In the genomic region with DNA sequence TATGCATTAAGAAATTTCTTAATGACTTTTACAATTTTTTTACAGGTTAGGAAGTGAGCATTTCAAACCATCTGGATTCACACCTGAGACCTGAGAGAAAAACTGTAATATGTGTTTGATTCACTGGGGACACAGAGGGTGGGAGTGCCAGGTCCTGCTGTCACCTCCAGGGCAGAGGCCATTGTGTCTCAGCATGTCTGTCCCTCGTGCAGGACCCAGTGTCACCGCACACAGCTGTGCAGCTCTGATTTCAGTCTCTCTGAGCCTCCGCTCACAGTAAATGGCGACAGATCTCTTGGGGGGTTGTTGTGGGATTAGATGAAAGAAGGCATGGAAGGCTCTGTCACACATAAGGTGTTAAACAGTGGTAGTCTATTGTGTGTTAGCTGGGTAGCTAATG, we compare ENCODE assay signal across 23 cellular contexts. TPM values are rescaled to one million over a fixed set of nuclear protein-coding genes. Genes with fewer than 3 reads are reported as not detected.
A peak's percentile ranks its signal among the peaks of the same experiment; 100 is the strongest.
DNase-seq lines count a peak whose midpoint lies in the region; ATAC-seq and TF ChIP-seq lines count a peak whose summit lies in the region.
"Had no signal": no experiment of that assay in that cellular context is flagged by ENCODE, and none has a peak within 500 bp of the region (broad histone marks: within the 10 kb centered on the region; RNA-seq: fewer than 3 reads in every experiment).

No MANE protein-coding gene starts in this region.

- H3K9me3 ChIP-seq in BLaER1 = no peaks in the 10 kb centered on the region
- H3K9me3 ChIP-seq in neuron (ENCODE audit: low read length) = peaks cover 2% of the 10 kb centered on the region
- H3K9me3 ChIP-seq: BE2C had no signal

- no peak for DNase-seq in WTC11 (ENCODE audit: low spot score)
- peak; percentile 38 for DNase-seq in left kidney (ENCODE audit: low read depth, low spot score)
- no peak for DNase-seq in activated CD8-positive, alpha-beta memory T cell treated with anti-CD3 and anti-CD28 coated beads for 24 hours
- DNase-seq: BE2C; Calu3; CD4-positive, alpha-beta memory T cell; DMS53; EL; GOT3; KBM-7; NCI-H1105; NCI-H1694; NCI-H2081 treated with DMSO at 0.1 percent for 48 hours; OCI-M1; SHP77 treated with DMSO at 0.1 percent for 48 hours had no signal

- H3K4me3 ChIP-seq in BLaER1 = no peak overlapping the region
- H3K4me3 ChIP-seq in neuron (ENCODE audit: low read length) = no peak overlapping the region
- H3K4me3 ChIP-seq: GM12878 had no signal

- no peaks in the 10 kb centered on the region for H3K27me3 Mint-ChIP-seq in WTC11 (ENCODE audit: low read depth)

- H3K27ac Mint-ChIP-seq in WTC11 = 0 out of 2 replicates have a peak overlapping the region, but pooled peaks have one; percentile 63
- H3K27ac Mint-ChIP-seq: CD4-positive, alpha-beta memory T cell had no signal

- peaks cover 40% of the 10 kb centered on the region for H3K4me1 ChIP-seq in BLaER1
- peaks cover 13% of the 10 kb centered on the region for H3K4me1 ChIP-seq in neuron (ENCODE audit: insufficient read depth, low read length)
- H3K4me1 ChIP-seq: BE2C had no signal

- H3K4me2 ChIP-seq in BLaER1 = peak overlapping the region; percentile 92

- no peaks in the 10 kb centered on the region for H4K20me1 ChIP-seq in BLaER1

- H3K36me3 ChIP-seq in BLaER1 (no peaks in the 10 kb centered on the region), neuron (ENCODE audit: insufficient read depth, low read length) (no peaks in the 10 kb centered on the region)
- H3K36me3 ChIP-seq: BE2C had no signal

- no peak overlapping the region for H3K9ac ChIP-seq in BLaER1

- CTCF ChIA-PET in WTC11 (lab: Charles Lee) = no interaction called here

- TF ChIP-seq CTCF in WTC11 (IDR thresholded peaks at IDR 0.05) = no peak

- peak overlapping the region; percentile 23 for H2AFZ ChIP-seq in neuron (ENCODE audit: low read depth, low read length)

- H3K9me3 Mint-ChIP-seq in WTC11 = no peaks in the 10 kb centered on the region

- H3K36me3 Mint-ChIP-seq in WTC11 = no peaks in the 10 kb centered on the region
- H3K36me3 Mint-ChIP-seq: CD4-positive, alpha-beta memory T cell had no signal

- POLR2A ChIA-PET in WTC11 (lab: Charles Lee) = no interaction called here

- no peak for ATAC-seq in WTC11
- ATAC-seq in GM19397 (IDR thresholded peaks at IDR 0.05; ENCODE audit: unreplicated experiment) = no peak
- ATAC-seq in GM21737 (IDR thresholded peaks at IDR 0.05; ENCODE audit: unreplicated experiment) = no peak
- ATAC-seq: GM12878 had no signal

- H3K27me3 ChIP-seq in BLaER1 = no peaks in the 10 kb centered on the region
- H3K27me3 ChIP-seq in neuron (ENCODE audit: insufficient read depth, low read length) = no peaks in the 10 kb centered on the region
- H3K27me3 ChIP-seq: BE2C had no signal

- H3K4me1 Mint-ChIP-seq in WTC11 = no peaks in the 10 kb centered on the region

- H3K27ac ChIP-seq in BLaER1 = no peak overlapping the region

- no peak overlapping the region for H3K4me3 Mint-ChIP-seq in WTC11
- H3K4me3 Mint-ChIP-seq: CD4-positive, alpha-beta memory T cell had no signal

TF ChIP-seq in WTC11, 78 proteins besides CTCF, POLR2A, EP300 and RAD21 (continues in another document):
- no peak for TF ChIP-seq MXD4 (CRISPR knock-in tag; IDR thresholded peaks at IDR 0.05; ENCODE audit: borderline replicate concordance)
- TF ChIP-seq, protein P1, sequence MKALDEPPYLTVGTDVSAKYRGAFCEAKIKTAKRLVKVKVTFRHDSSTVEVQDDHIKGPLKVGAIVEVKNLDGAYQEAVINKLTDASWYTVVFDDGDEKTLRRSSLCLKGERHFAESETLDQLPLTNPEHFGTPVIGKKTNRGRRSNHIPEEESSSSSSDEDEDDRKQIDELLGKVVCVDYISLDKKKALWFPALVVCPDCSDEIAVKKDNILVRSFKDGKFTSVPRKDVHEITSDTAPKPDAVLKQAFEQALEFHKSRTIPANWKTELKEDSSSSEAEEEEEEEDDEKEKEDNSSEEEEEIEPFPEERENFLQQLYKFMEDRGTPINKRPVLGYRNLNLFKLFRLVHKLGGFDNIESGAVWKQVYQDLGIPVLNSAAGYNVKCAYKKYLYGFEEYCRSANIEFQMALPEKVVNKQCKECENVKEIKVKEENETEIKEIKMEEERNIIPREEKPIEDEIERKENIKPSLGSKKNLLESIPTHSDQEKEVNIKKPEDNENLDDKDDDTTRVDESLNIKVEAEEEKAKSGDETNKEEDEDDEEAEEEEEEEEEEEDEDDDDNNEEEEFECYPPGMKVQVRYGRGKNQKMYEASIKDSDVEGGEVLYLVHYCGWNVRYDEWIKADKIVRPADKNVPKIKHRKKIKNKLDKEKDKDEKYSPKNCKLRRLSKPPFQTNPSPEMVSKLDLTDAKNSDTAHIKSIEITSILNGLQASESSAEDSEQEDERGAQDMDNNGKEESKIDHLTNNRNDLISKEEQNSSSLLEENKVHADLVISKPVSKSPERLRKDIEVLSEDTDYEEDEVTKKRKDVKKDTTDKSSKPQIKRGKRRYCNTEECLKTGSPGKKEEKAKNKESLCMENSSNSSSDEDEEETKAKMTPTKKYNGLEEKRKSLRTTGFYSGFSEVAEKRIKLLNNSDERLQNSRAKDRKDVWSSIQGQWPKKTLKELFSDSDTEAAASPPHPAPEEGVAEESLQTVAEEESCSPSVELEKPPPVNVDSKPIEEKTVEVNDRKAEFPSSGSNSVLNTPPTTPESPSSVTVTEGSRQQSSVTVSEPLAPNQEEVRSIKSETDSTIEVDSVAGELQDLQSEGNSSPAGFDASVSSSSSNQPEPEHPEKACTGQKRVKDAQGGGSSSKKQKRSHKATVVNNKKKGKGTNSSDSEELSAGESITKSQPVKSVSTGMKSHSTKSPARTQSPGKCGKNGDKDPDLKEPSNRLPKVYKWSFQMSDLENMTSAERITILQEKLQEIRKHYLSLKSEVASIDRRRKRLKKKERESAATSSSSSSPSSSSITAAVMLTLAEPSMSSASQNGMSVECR (CRISPR knock-in tag; IDR thresholded peaks at IDR 0.05; ENCODE audit: borderline replicate concordance) = no peak
- no peak for TF ChIP-seq EMX1 (CRISPR knock-in tag; IDR thresholded peaks at IDR 0.05)
- TF ChIP-seq AFF4 (CRISPR knock-in tag; IDR thresholded peaks at IDR 0.05; ENCODE audit: borderline replicate concordance) = no peak
- TF ChIP-seq TEAD4 (CRISPR knock-in tag; IDR thresholded peaks at IDR 0.05) = no peak
- TF ChIP-seq PRRX2 (CRISPR knock-in tag; IDR thresholded peaks at IDR 0.05) = no peak
- TF ChIP-seq IRF1 (CRISPR knock-in tag; IDR thresholded peaks at IDR 0.05) = no peak
- no peak for TF ChIP-seq E2F4 (CRISPR knock-in tag; IDR thresholded peaks at IDR 0.05; ENCODE audit: borderline replicate concordance, low read depth)
- no peak for TF ChIP-seq KAT7 (CRISPR knock-in tag; IDR thresholded peaks at IDR 0.05; ENCODE audit: borderline replicate concordance)
- TF ChIP-seq ATF3 (CRISPR knock-in tag; conservative IDR thresholded peaks at IDR 0.05) = no peak

RNA-seq across cellular contexts. Expression of gene CLDN24, which starts 23.0 kb away (rescaled TPM):
- not detected in 3 replicates for total RNA-seq in WTC11 (2021)
- total RNA-seq: A172; Calu3; CD4-positive, alpha-beta memory T cell; GM12878; NCI-H460; RPMI7951 had no signal

RNA-seq across cellular contexts. Expression of gene CLDN22, which starts 25.2 kb away (rescaled TPM):
- not detected in 3 replicates for total RNA-seq in WTC11 (2021)
- total RNA-seq: A172; Calu3; CD4-positive, alpha-beta memory T cell; GM12878; NCI-H460; RPMI7951 had no signal
